ENCODE assay signal across 8 cellular contexts in the genomic region with DNA sequence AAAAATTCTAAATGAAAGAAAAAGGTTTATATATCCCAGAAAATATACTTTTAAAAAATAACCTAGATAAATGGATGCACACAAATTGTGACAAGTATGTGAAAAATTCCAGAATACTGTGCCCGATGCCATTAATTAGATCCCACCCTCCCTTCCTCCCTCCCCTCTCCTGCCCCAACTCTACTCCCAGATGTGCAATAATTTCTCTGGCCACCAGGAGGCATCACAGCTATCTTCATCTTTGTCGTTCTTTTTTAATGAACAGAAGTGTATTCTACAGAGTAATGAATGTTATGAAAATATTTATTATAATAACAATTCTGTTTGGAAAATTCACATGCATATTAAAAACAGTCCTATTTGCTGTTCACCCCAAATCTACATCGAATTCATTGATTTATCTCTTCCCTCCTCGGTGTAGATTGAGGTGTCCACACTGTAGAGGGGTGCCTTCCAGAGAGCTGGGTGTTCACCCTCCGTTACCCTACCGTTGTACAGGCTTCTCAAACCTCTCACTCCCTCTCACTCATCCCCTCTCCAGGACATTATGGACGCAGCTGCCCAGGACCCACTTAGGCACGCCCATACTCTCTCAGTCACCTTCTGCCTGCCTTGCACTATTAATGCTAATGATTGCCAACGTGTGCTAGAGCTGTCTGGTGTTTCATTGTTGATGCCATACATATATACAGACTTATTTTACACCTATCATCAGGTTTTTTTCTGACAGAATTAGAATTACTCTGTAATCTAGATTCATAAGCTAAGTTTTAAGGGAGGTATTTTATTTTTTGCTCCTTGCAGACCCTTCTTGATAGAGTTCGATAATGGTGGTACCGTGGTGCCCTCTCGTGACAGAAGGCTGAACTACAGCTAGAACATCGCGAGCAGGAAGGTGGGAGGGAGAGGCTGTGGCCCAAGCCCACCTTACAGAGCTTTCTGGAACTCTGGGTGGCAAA. TPM values are rescaled to one million over a fixed set of nuclear protein-coding genes. Genes with fewer than 3 reads are reported as not detected.
DNase-seq lines count a peak whose midpoint lies in the region; ATAC-seq and TF ChIP-seq lines count a peak whose summit lies in the region.

No MANE protein-coding gene starts in this region.

- ATAC-seq in GM19452 (IDR thresholded peaks at IDR 0.05; ENCODE audit: unreplicated experiment) (peak; percentile 83), PC-3 (peak; percentile 91), thoracic aorta (ENCODE audit: insufficient number of reproducible peaks, low FRiP score, low read depth) (peak; percentile 36)

- peaks cover 8% of the 10 kb centered on the region; the same call in 1 of the 2 replicates for H3K4me1 ChIP-seq in PC-3 (ENCODE audit: insufficient read depth, low read length)
- H3K4me1 ChIP-seq in fibroblast of lung (ENCODE audit: control insufficient read depth, extremely low read depth, insufficient read depth, low read length): no peaks in the 10 kb centered on the region
- no peaks in the 10 kb centered on the region for H3K4me1 ChIP-seq in thoracic aorta (ENCODE audit: control insufficient read depth in 1 of 2, low read depth in 2 of 2)

- peak overlapping the region; percentile 56 to 92 for H3K4me3 Mint-ChIP-seq in CD14-positive monocyte
- peak overlapping the region; percentile 77 for H3K4me3 Mint-ChIP-seq in nephron progenitor cell

- no peaks in the 10 kb centered on the region for H3K79me2 ChIP-seq in PC-3 (ENCODE audit: low read length)
- H3K79me2 ChIP-seq in fibroblast of lung (ENCODE audit: control insufficient read depth, insufficient read depth, low read length): no peaks in the 10 kb centered on the region

- H4K20me1 ChIP-seq in PC-3 (ENCODE audit: low read length) (no peaks in the 10 kb centered on the region), fibroblast of lung (ENCODE audit: control insufficient read depth, extremely low read depth, insufficient read depth, low read length) (no peaks in the 10 kb centered on the region)

- no peaks in the 10 kb centered on the region for H3K36me3 Mint-ChIP-seq in CD14-positive monocyte
- H3K36me3 Mint-ChIP-seq in nephron progenitor cell (ENCODE audit: low read depth): no peaks in the 10 kb centered on the region

- CTCF ChIA-PET in PC-3 (lab: Charles Lee): interaction anchor here (0.6 to 1.7 kb wide), 10 partner anchors 13 to 230 kb away, joined by 3 to 26 read pairs (median 6); no protein-coding TSS in a partner anchor

- POLR2A ChIA-PET in PC-3 (lab: Charles Lee; ENCODE audit: unreplicated experiment): no interaction called here

- H3K4me3 ChIP-seq in PC-3 (ENCODE audit: low read length) (peak overlapping the region; percentile 54), fibroblast of lung (replicated peaks in 1 of 4; ENCODE audit: control extremely low read depth in 1 of 4, insufficient read depth in 1 of 4, low read depth in 3 of 4, low read length in 4 of 4) (peak overlapping the region in 2 of 4 experiments; percentile 30 to 51), thoracic aorta (peak overlapping the region; percentile 61)

- H3K9me3 Mint-ChIP-seq in CD14-positive monocyte: peaks cover 0 to 2% (median 0%) of the 10 kb centered on the region in 7 donors
- H3K9me3 Mint-ChIP-seq in nephron progenitor cell: peaks cover 25% of the 10 kb centered on the region

- intact Hi-C loops in CD14-positive monocyte (cut with micrococcal nuclease): loop anchor here (5.0 kb wide), 2 partner anchors 206 to 226 kb away; no protein-coding TSS in a partner anchor
- intact Hi-C loops in PC-3 (cut with micrococcal nuclease): loop anchor here (1.0 to 5.0 kb wide), 4 partner anchors 51 to 511 kb away; no protein-coding TSS in a partner anchor

- H3K27ac ChIP-seq in PC-3 (ENCODE audit: low read length) (no peak overlapping the region), fibroblast of lung (ENCODE audit: insufficient read depth, low read length) (no peak overlapping the region), thoracic aorta (no peak overlapping the region)

- H3K36me3 ChIP-seq in PC-3 (ENCODE audit: low read depth, low read length) (no peaks in the 10 kb centered on the region), fibroblast of lung (ENCODE audit: control insufficient read depth, insufficient read depth, low read length) (no peaks in the 10 kb centered on the region), thoracic aorta (no peaks in the 10 kb centered on the region)

- H3K9me3 ChIP-seq in PC-3 (ENCODE audit: low read length) (no peaks in the 10 kb centered on the region), fibroblast of lung (ENCODE audit: control insufficient read depth, insufficient read depth, low read depth, low read length) (no peaks in the 10 kb centered on the region), thoracic aorta (no peaks in the 10 kb centered on the region)

- TF ChIP-seq CTCF in CD14-positive monocyte (IDR thresholded peaks at IDR 0.05) (peak; percentile 67), PC-3 (conservative IDR thresholded peaks at IDR 0.05; ENCODE audit: low read depth, low read length) (peak; percentile 79), fibroblast of lung (conservative IDR thresholded peaks at IDR 0.05 in 1 of 2, IDR thresholded peaks at IDR 0.05 in 1 of 2; ENCODE audit: low read depth in 1 of 2, low read length in 2 of 2) (peak; percentile 62 to 75), nephron progenitor cell (IDR thresholded peaks at IDR 0.05) (peak; percentile 53), thoracic aorta (IDR thresholded peaks at IDR 0.05) (peak; percentile 40)

- no peaks in the 10 kb centered on the region for H3F3A ChIP-seq in PC-3 (ENCODE audit: low read length, unreplicated experiment)

- H2AFZ ChIP-seq in PC-3 (ENCODE audit: low read length) (peak overlapping the region; percentile 71), fibroblast of lung (ENCODE audit: low read length) (no peak overlapping the region)

- H3K27me3 Mint-ChIP-seq in CD14-positive monocyte (ENCODE audit: low read depth in 3 of 3): peaks cover 0 to 3% (median 2%) of the 10 kb centered on the region in 3 donors
- H3K27me3 Mint-ChIP-seq in nephron progenitor cell (ENCODE audit: low read depth, poor library complexity): peaks cover 5% of the 10 kb centered on the region

- H3K27ac Mint-ChIP-seq in CD14-positive monocyte (peak overlapping the region in 2 of 7 donors; percentile 29 to 52), nephron progenitor cell (no peak overlapping the region)

- H3K9me2 ChIP-seq in PC-3 (replicated peaks; ENCODE audit: low read length): no peaks in the 10 kb centered on the region

- DNase-seq in CD14-positive monocyte (ENCODE audit: low spot score) (no peak), HuH-7.5 (ENCODE audit: low spot score) (peak; percentile 4), PC-3 (peak; percentile 81), fibroblast of lung (ENCODE audit: low read depth in 2 of 2) (peak; percentile 32 to 51), nephron progenitor cell (peak; percentile 76), thoracic aorta (ENCODE audit: low spot score) (no peak)
- peak; percentile 58 for DNase-seq in activated T-cell treated with anti-CD3 and anti-CD28 coated beads, Interleukin-2, amount 50 U/mL, for 1 hour

- H3K27me3 ChIP-seq in PC-3 (ENCODE audit: low read length) (no peaks in the 10 kb centered on the region), fibroblast of lung (ENCODE audit: control insufficient read depth, insufficient read depth, low read length) (no peaks in the 10 kb centered on the region), thoracic aorta (replicated peaks; ENCODE audit: insufficient read depth) (no peaks in the 10 kb centered on the region)

- H3K4me1 Mint-ChIP-seq in CD14-positive monocyte: peaks cover 6% of the 10 kb centered on the region
- H3K4me1 Mint-ChIP-seq in nephron progenitor cell: no peaks in the 10 kb centered on the region

- 0 out of 2 replicates have a peak overlapping the region, but pooled peaks have one; percentile 6 for H3K9ac ChIP-seq in PC-3 (ENCODE audit: low read length)
- H3K9ac ChIP-seq in fibroblast of lung (ENCODE audit: insufficient read depth, low read length): no peak overlapping the region

- peak overlapping the region; percentile 82 for H3K4me2 ChIP-seq in PC-3 (ENCODE audit: low read length)
- peak overlapping the region; percentile 54 for H3K4me2 ChIP-seq in fibroblast of lung (ENCODE audit: extremely low read depth, insufficient read depth, low read length)

- no TSS peak for BruUV-seq in PC-3 (replicated peaks; lab: Mats Ljungman, UMichigan)

RNA-seq across cellular contexts. Expression of a gene that starts 14.1 kb away (rescaled TPM):
- polyA plus RNA-seq in CD14-positive monocyte (not detected), fibroblast of lung (0.06 and 0.12 TPM in 2 replicates)
- total RNA-seq in PC-3 (2014; rRNA removed) (0.40 and 0.55 TPM in 2 replicates), fibroblast of lung (0.26 and 0.33 TPM in 2 replicates), thoracic aorta (1 to 10 TPM; 1.2 to 1.4 TPM)
- polyA plus RNA-seq in fibroblast of lung (2012): not detected in 2 replicates
- 2.1 and 4.0 TPM in 2 replicates for polyA minus RNA-seq in fibroblast of lung (ENCODE audit: low replicate concordance)

Comparison
In these comparisons a context has a peak if more than half of its experiments do, and no peak if none do; other contexts are left out.
1. DNase-seq: peak in HuH-7.5 (single experiment), PC-3 (single experiment), activated T-cell treated with anti-CD3 and anti-CD28 coated beads, Interleukin-2, amount 50 U/mL, for 1 hour (single experiment), fibroblast of lung (2 of 2) and nephron progenitor cell (single experiment); none in CD14-positive monocyte (single experiment) and thoracic aorta (single experiment).
2. ATAC-seq: peak in every context shown above with its lines; median percentile 91 in PC-3; 83 in GM19452; 36 in thoracic aorta.
3. Peak in every context shown above with its lines, with median percentiles within 50 percentile points of each other: CTCF ChIP-seq.